Comparison of ENCODE assay signal across 1 cellular context in the genomic region with DNA sequence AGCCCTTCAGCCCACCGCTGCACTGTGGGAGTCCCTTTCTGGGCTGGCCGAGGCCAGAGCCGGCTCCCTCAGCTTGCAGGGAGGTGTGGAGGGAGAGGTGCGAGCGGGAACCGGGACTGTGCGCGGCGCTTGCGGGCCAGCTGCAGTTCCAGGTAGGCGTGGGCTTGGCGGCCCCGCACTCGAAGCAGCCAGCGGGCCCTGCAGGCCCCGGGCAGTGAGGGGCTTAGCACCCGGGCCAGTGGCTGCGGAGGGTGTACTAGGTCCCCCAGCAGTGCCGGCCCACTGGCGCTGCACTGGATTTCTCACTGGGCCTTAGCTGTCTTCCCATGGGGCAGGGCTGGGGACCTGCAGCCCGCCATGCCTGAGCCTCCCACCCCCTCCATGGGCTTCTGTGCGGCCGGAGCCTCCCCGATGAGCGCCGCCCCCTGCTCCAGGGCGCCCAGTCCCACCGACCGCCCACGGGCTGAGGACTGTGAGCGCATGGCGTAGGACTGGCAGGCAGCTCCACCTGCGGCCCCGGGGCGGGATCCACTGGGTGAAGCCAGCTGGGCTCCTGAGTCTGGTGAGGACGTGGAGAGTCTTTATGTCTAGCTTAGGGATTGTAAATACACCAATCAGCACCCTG.
TF ChIP-seq lines count a peak whose summit lies in the region.

No MANE protein-coding gene starts in this region.

TF ChIP-seq in K562, 482 proteins besides CTCF, POLR2A, EP300 and RAD21:
- TF ChIP-seq RBFOX2 (IDR thresholded peaks at IDR 0.05; ENCODE audit: low read depth, low read length), result 0 out of 2 replicates have a peak, but pooled peaks have one; percentile 14
